In the genomic region with DNA sequence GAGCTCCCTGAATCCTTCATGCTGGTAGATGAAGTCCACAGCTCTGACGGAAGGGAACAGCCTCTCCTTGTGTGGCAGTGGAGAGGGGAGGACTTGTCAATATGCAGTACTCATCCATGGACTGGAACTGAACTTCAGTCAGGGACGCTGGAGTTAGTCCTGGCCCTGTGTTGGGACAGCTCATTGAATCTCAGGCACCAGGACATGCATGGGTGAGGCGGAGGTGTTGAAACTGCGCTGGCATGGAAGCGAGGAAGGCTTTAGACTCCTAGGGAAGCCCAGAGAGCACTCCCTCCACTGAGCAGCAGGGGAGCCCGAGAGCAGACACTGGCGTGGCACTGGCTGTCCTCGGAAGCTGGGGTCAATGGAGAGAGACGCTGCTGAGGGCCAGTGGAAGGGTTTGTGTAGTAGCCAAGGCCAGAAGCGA, we compare ENCODE assay signal across 9 cellular contexts.
DNase-seq lines count a peak whose midpoint lies in the region; ATAC-seq, FAIRE-seq and TF ChIP-seq lines count a peak whose summit lies in the region.
"Had no signal": no experiment of that assay in that cellular context is flagged by ENCODE, and none has a peak within 500 bp of the region (broad histone marks: within the 10 kb centered on the region; RNA-seq: fewer than 3 reads in every experiment).

No MANE protein-coding gene starts in this region.

- CTCF ChIA-PET in AG04449 (lab: Yijun Ruan, JAX) = interaction anchor here (9.7 kb wide), 1 partner anchor 11 kb away, joined by 66 read pairs; no protein-coding TSS in a partner anchor

- H3K27ac ChIP-seq in WERI-Rb-1 (no peak overlapping the region), kidney (ENCODE audit: low read depth in 2 of 2, low read length in 2 of 2) (no peak overlapping the region)

- FAIRE-seq in kidney (lab: Jason Lieb, UNC) = no peak

- no peaks in the 10 kb centered on the region for H3K27me3 ChIP-seq in WERI-Rb-1 (ENCODE audit: insufficient read depth, low read depth, severe bottlenecking)

- H3K4me3 ChIP-seq in AG04449 (ENCODE audit: low read depth, low read length) (no peak overlapping the region), WERI-Rb-1 (ENCODE audit: low read depth, low read length) (no peak overlapping the region), kidney (ENCODE audit: low read length in 2 of 2) (no peak overlapping the region)

- H3K4me1 ChIP-seq in kidney (ENCODE audit: control insufficient read depth in 1 of 2, insufficient read depth in 1 of 2, low read depth in 1 of 2, low read length in 2 of 2) = peaks cover 0 to 3% of the 10 kb centered on the region in 2 donors

- intact Hi-C loops in kidney (cut with DNase I) = no loop called here

- H3K36me3 ChIP-seq in WERI-Rb-1 (no peaks in the 10 kb centered on the region), kidney (ENCODE audit: control insufficient read depth in 1 of 2, insufficient read depth in 2 of 2, low read length in 2 of 2) (no peaks in the 10 kb centered on the region)

- H3K9me3 ChIP-seq in WERI-Rb-1 (ENCODE audit: severe bottlenecking) (no peaks in the 10 kb centered on the region), kidney (ENCODE audit: control insufficient read depth in 1 of 2, low read length in 2 of 2) (no peaks in the 10 kb centered on the region)

- no peak overlapping the region for H3K9ac ChIP-seq in kidney (ENCODE audit: low read length in 2 of 2)

- ATAC-seq in GM19324 (IDR thresholded peaks at IDR 0.05; ENCODE audit: low FRiP score, unreplicated experiment) (peak; percentile 53), GM21619 (IDR thresholded peaks at IDR 0.05; ENCODE audit: unreplicated experiment) (no peak)

- TF ChIP-seq CTCF in AG04449 (IDR thresholded peaks at IDR 0.05; ENCODE audit: insufficient read depth, low read length, missing control alignments) (peak; percentile 52), WERI-Rb-1 (IDR thresholded peaks at IDR 0.05; ENCODE audit: low read depth, low read length) (peak; percentile 91), kidney (IDR thresholded peaks at IDR 0.05; ENCODE audit: borderline replicate concordance, extremely low read depth, insufficient read depth) (peak; percentile 33)

- DNase-seq in AG04449 (ENCODE audit: low read depth, low spot score) (no peak), WERI-Rb-1 (peak; percentile 70), kidney (no peak), NCI-H2081 (lab: John Stamatoyannopoulos, UW) (no peak), NCI-H446 (lab: John Stamatoyannopoulos, UW) (no peak)
- no peak for DNase-seq in stimulated activated naive CD4-positive, alpha-beta T cell treated with Interleukin-2 at 50 U/mL for 16 hours (lab: John Stamatoyannopoulos, UW)
- DNase-seq: activated gamma-delta T cell had no signal

- POLR2A ChIA-PET in AG04449 (lab: Yijun Ruan, JAX) = no interaction called here

Comparison
In these comparisons a context has a peak if more than half of its experiments do, and no peak if none do; other contexts are left out.
1. CTCF ChIP-seq: peak in every context shown above with its lines; median percentile 91 in WERI-Rb-1; 52 in AG04449; 33 in kidney.